11 cellular contexts compared by ENCODE assay signal in the genomic region with DNA sequence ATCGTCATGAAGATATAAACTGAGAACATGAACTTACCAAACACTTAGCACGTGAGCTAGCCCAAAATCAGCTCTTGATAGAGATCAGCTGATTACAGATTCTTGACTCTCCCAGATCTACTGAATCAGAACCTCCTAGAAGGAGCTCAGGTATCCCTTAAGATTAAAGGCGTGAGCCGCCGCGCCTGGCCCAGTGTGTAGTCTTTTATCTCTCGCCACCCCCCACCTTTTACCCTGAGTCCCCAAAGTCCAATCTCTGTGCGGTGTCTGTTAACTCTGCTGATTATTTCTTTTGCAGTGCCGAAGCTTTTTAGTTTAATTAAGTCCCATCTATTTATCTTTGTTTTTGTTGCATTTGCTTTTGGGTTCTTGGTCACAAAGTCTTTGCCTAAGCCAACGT. TPM values are rescaled to one million over a fixed set of nuclear protein-coding genes. Genes with fewer than 3 reads are reported as not detected.
DNase-seq lines count a peak whose midpoint lies in the region; ATAC-seq, FAIRE-seq and TF ChIP-seq lines count a peak whose summit lies in the region.
"Had no signal": no experiment of that assay in that cellular context is flagged by ENCODE, and none has a peak within 500 bp of the region (broad histone marks: within the 10 kb centered on the region; RNA-seq: fewer than 3 reads in every experiment).

No MANE protein-coding gene starts in this region.

- TF ChIP-seq CTCF in foreskin keratinocyte (conservative IDR thresholded peaks at IDR 0.05): no peak

- H3K27ac ChIP-seq in BLaER1 (no peak overlapping the region), foreskin keratinocyte (no peak overlapping the region)
- H3K27ac ChIP-seq: SJSA1 had no signal

- H3K4me2 ChIP-seq in BLaER1: 0 out of 2 replicates have a peak overlapping the region, but pooled peaks have one; percentile 58

- H3K4me1 ChIP-seq in BLaER1 (peaks cover 38% of the 10 kb centered on the region), ES-I3 (ENCODE audit: insufficient read depth, low read length) (peaks cover 10% of the 10 kb centered on the region; the same call in 1 of the 2 replicates), foreskin keratinocyte (no peaks in the 10 kb centered on the region)

- H3K4me3 ChIP-seq in BLaER1: no peak overlapping the region
- H3K4me3 ChIP-seq: body of pancreas, mucosa of descending colon had no signal

- H3K36me3 ChIP-seq in BLaER1: peaks cover 48% of the 10 kb centered on the region
- peaks cover 11% of the 10 kb centered on the region for H3K36me3 ChIP-seq in ES-I3 (ENCODE audit: insufficient read depth, low read length)

- H3K36me3 Mint-ChIP-seq in activated T-helper 17 cell treated with anti-CD3 and anti-CD28 coated beads, Interleukin-2, amount 50 U/mL, for 72 hours (ENCODE audit: low read depth): peaks cover 8% of the 10 kb centered on the region
- H3K36me3 Mint-ChIP-seq in naive B cell: peaks cover 0 to 7% of the 10 kb centered on the region in 2 donors

- TF ChIP-seq POLR2A in GM12892 (IDR thresholded peaks at IDR 0.05; ENCODE audit: low read depth, low read length): no peak

- no peaks in the 10 kb centered on the region for H3K27me3 ChIP-seq in BLaER1
- H3K27me3 ChIP-seq in foreskin keratinocyte: no peaks in the 10 kb centered on the region
- H3K27me3 ChIP-seq: body of pancreas, SJSA1 had no signal

- H3K27me3 Mint-ChIP-seq in activated T-helper 17 cell treated with anti-CD3 and anti-CD28 coated beads, Interleukin-2, amount 50 U/mL, for 72 hours: no peaks in the 10 kb centered on the region
- no peaks in the 10 kb centered on the region for H3K27me3 Mint-ChIP-seq in naive B cell

- no peak overlapping the region for H3K27ac Mint-ChIP-seq in activated T-helper 17 cell treated with anti-CD3 and anti-CD28 coated beads, Interleukin-2, amount 50 U/mL, for 72 hours
- H3K27ac Mint-ChIP-seq in naive B cell: peak overlapping the region in 4 of 6 donors; percentile 12 to 82 (median 32)

- peaks cover 18% of the 10 kb centered on the region for H3K4me1 Mint-ChIP-seq in activated T-helper 17 cell treated with anti-CD3 and anti-CD28 coated beads, Interleukin-2, amount 50 U/mL, for 72 hours
- peaks cover 27 to 41% (median 34%) of the 10 kb centered on the region in 3 donors for H3K4me1 Mint-ChIP-seq in naive B cell

- DNase-seq in naive B cell (no peak), NCI-H2107 treated with DMSO at 0.1 percent for 48 hours (lab: John Stamatoyannopoulos, UW; ENCODE audit: unreplicated experiment) (no peak), GM12892 (ENCODE audit: insufficient read length) (no peak), foreskin keratinocyte (no peak), NCI-H128 (lab: John Stamatoyannopoulos, UW; ENCODE audit: unreplicated experiment) (no peak)
- DNase-seq: body of pancreas had no signal

- peak overlapping the region; percentile 78 for H3K4me3 Mint-ChIP-seq in activated T-helper 17 cell treated with anti-CD3 and anti-CD28 coated beads, Interleukin-2, amount 50 U/mL, for 72 hours
- peak overlapping the region; percentile 15 to 98 (median 90) for H3K4me3 Mint-ChIP-seq in naive B cell

- no peak for FAIRE-seq in GM12892 (lab: Jason Lieb, UNC)

- H3K9me3 ChIP-seq in BLaER1 (peaks cover 20% of the 10 kb centered on the region; the same call in 1 of the 2 replicates), ES-I3 (ENCODE audit: control insufficient read depth, insufficient read depth, low read length) (no peaks in the 10 kb centered on the region)
- H3K9me3 ChIP-seq: body of pancreas, mucosa of descending colon, SJSA1 had no signal

- H4K20me1 ChIP-seq in BLaER1: peaks cover 31% of the 10 kb centered on the region

- no peaks in the 10 kb centered on the region for H3K9me3 Mint-ChIP-seq in activated T-helper 17 cell treated with anti-CD3 and anti-CD28 coated beads, Interleukin-2, amount 50 U/mL, for 72 hours
- H3K9me3 Mint-ChIP-seq in naive B cell: no peaks in the 10 kb centered on the region

- no peak overlapping the region for H3K9ac ChIP-seq in BLaER1
- H3K9ac ChIP-seq in ES-I3 (ENCODE audit: low read depth, low read length): peak overlapping the region; percentile 54; the same call in 1 of the 2 replicates

- no peak for ATAC-seq in activated T-helper 17 cell treated with anti-CD3 and anti-CD28 coated beads, Interleukin-2, amount 50 U/mL, for 72 hours (replicated peaks)
- ATAC-seq in naive B cell (ENCODE audit: low read depth in 2 of 2) (no peak), foreskin keratinocyte (no peak)

RNA-seq across cellular contexts. Expression of gene GNA12, which starts 1.1 kb away (rescaled TPM):
- total RNA-seq in activated T-helper 17 cell treated with anti-CD3 and anti-CD28 coated beads, Interleukin-2, amount 50 U/mL, for 72 hours: 10 to 100 TPM; 15.4 to 17.4 TPM
- polyA plus RNA-seq in naive B cell (ENCODE audit: low read depth in 6 of 6): 10 to 100 TPM; 26.6 to 43.8 (median 34.8) TPM
- 14.9 TPM for polyA plus RNA-seq in GM12892 (2012; ENCODE audit: missing spikeins)
- total RNA-seq in foreskin keratinocyte: 25.1 and 27.7 TPM in 2 replicates
- 20.2 and 22.5 TPM in 2 replicates for polyA plus RNA-seq in foreskin keratinocyte
